Comparison of ENCODE assay signal across 22 cellular contexts in the genomic region with DNA sequence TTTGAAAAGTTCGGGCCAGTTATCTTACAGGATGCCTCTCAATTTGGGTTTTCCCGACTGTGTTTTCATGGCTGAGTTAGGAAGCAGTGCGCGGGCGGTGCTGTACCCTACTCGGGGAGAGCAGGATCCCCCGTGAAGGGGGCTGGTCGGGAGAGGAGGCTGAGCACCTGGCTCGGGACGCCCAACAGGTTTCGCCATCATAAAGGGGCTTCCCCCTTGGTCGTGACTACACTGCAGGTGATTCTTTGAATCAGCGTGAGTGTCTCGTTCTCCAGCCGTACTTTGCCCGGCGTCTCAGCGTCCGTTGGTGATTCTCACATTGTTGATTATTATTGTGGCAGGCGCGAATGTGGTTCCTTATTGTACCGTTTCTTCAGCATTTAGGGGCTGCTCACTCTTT. TPM values are rescaled to one million over a fixed set of nuclear protein-coding genes. Genes with fewer than 3 reads are reported as not detected.
DNase-seq lines count a peak whose midpoint lies in the region; ATAC-seq, FAIRE-seq and TF ChIP-seq lines count a peak whose summit lies in the region.
"Had no signal": no experiment of that assay in that cellular context is flagged by ENCODE, and none has a peak within 500 bp of the region (broad histone marks: within the 10 kb centered on the region; RNA-seq: fewer than 3 reads in every experiment).

No MANE protein-coding gene starts in this region.

- no peak overlapping the region for H3K4me3 Mint-ChIP-seq in activated CD4-positive, alpha-beta memory T cell treated with anti-CD3 and anti-CD28 coated beads, Interleukin-2, amount 10 ng/mL, durations not matched to agents 7 days and 5 days
- H3K4me3 Mint-ChIP-seq: CD8-positive, alpha-beta T cell had no signal

- H3K4me1 Mint-ChIP-seq in activated CD4-positive, alpha-beta memory T cell treated with anti-CD3 and anti-CD28 coated beads, Interleukin-2, amount 10 ng/mL, durations not matched to agents 7 days and 5 days: no peaks in the 10 kb centered on the region

- H3K36me3 ChIP-seq in kidney (ENCODE audit: control insufficient read depth in 1 of 2, insufficient read depth in 2 of 2, low read length in 2 of 2) (peaks cover 4 to 5% of the 10 kb centered on the region in 2 donors), upper lobe of right lung (no peaks in the 10 kb centered on the region)
- H3K36me3 ChIP-seq: BLaER1 had no signal

- TF ChIP-seq CTCF in kidney (IDR thresholded peaks at IDR 0.05; ENCODE audit: borderline replicate concordance, extremely low read depth, insufficient read depth) (no peak), upper lobe of right lung (IDR thresholded peaks at IDR 0.05) (no peak), foreskin fibroblast (IDR thresholded peaks at IDR 0.05; ENCODE audit: low read depth, low read length) (no peak)

- H3K9me3 Mint-ChIP-seq in activated CD4-positive, alpha-beta memory T cell treated with anti-CD3 and anti-CD28 coated beads, Interleukin-2, amount 10 ng/mL, durations not matched to agents 7 days and 5 days: no peaks in the 10 kb centered on the region
- H3K9me3 Mint-ChIP-seq: CD8-positive, alpha-beta T cell had no signal

- H3K27ac ChIP-seq in kidney (ENCODE audit: low read depth in 2 of 2, low read length in 2 of 2) (no peak overlapping the region), upper lobe of right lung (no peak overlapping the region)
- H3K27ac ChIP-seq: BLaER1, GM23248, KMS-11 had no signal

- H3K9ac ChIP-seq in kidney (ENCODE audit: low read length in 2 of 2): no peak overlapping the region
- H3K9ac ChIP-seq: BLaER1, GM23248, KMS-11 had no signal

- peak; percentile 53 for DNase-seq in cardiac septum (ENCODE audit: low spot score)
- DNase-seq in Right ventricle myocardium superior: no peak
- DNase-seq in kidney: peak; percentile 55
- peak; percentile 42 for DNase-seq in posterior vena cava (ENCODE audit: low spot score)
- DNase-seq in upper lobe of right lung: peak; percentile 61
- DNase-seq in activated CD4-positive, alpha-beta memory T cell treated with anti-CD3 and anti-CD28 coated beads, Interleukin-2, amount 10 ng/mL, durations not matched to agents 7 days and 5 days: no peak
- no peak for DNase-seq in OCI-M2 (lab: John Stamatoyannopoulos, UW; ENCODE audit: unreplicated experiment)
- no peak for DNase-seq in foreskin fibroblast
- DNase-seq: CD8-positive, alpha-beta T cell; DMS79; GM23248; NCI-H1048; NCI-H1436 treated with DMSO at 0.1 percent for 48 hours; NCI-H2081 treated with DMSO at 0.1 percent for 48 hours; NCI-H524 treated with DMSO at 0.1 percent for 48 hours; SIG-M5 had no signal

- H3K4me3 ChIP-seq in kidney (ENCODE audit: low read length in 2 of 2): no peak overlapping the region
- no peak overlapping the region for H3K4me3 ChIP-seq in upper lobe of right lung
- no peak overlapping the region for H3K4me3 ChIP-seq in foreskin fibroblast (ENCODE audit: low read depth in 1 of 2, low read length in 2 of 2)
- H3K4me3 ChIP-seq: BLaER1, GM23248 had no signal

- no peaks in the 10 kb centered on the region for H3K27me3 ChIP-seq in upper lobe of right lung
- H3K27me3 ChIP-seq: BLaER1 had no signal

- no peaks in the 10 kb centered on the region for H3K27me3 Mint-ChIP-seq in activated CD4-positive, alpha-beta memory T cell treated with anti-CD3 and anti-CD28 coated beads, Interleukin-2, amount 10 ng/mL, durations not matched to agents 7 days and 5 days

- CTCF ChIA-PET in activated CD4-positive, alpha-beta memory T cell treated with anti-CD3 and anti-CD28 coated beads, Interleukin-2, amount 10 ng/mL, durations not matched to agents 7 days and 5 days (lab: Charles Lee): no interaction called here

- ATAC-seq in Right ventricle myocardium superior (ENCODE audit: poor library complexity) (no peak), upper lobe of right lung (no peak)
- ATAC-seq: CD8-positive, alpha-beta T cell; HepG2 had no signal

- intact Hi-C loops in cardiac septum (cut with DNase I): no loop called here
- intact Hi-C loops in Right ventricle myocardium superior (cut with DNase I): no loop called here
- intact Hi-C loops in kidney (cut with DNase I): no loop called here
- intact Hi-C loops in posterior vena cava (cut with DNase I): no loop called here
- intact Hi-C loops in upper lobe of right lung (cut with DNase I): no loop called here

- no peak for FAIRE-seq in kidney (lab: Jason Lieb, UNC)
- FAIRE-seq: A204.1, D721Med, HepG2, RCC 7860 had no signal

- peaks cover 0 to 2% of the 10 kb centered on the region in 2 donors for H3K4me1 ChIP-seq in kidney (ENCODE audit: control insufficient read depth in 1 of 2, insufficient read depth in 1 of 2, low read depth in 1 of 2, low read length in 2 of 2)
- H3K4me1 ChIP-seq in upper lobe of right lung: no peaks in the 10 kb centered on the region

- no peaks in the 10 kb centered on the region for H3K9me3 ChIP-seq in kidney (ENCODE audit: control insufficient read depth in 1 of 2, low read length in 2 of 2)
- no peaks in the 10 kb centered on the region for H3K9me3 ChIP-seq in upper lobe of right lung
- H3K9me3 ChIP-seq: BLaER1 had no signal

- H3K27ac Mint-ChIP-seq in activated CD4-positive, alpha-beta memory T cell treated with anti-CD3 and anti-CD28 coated beads, Interleukin-2, amount 10 ng/mL, durations not matched to agents 7 days and 5 days: no peak overlapping the region
- H3K27ac Mint-ChIP-seq: CD8-positive, alpha-beta T cell had no signal

- no peaks in the 10 kb centered on the region for H3K36me3 Mint-ChIP-seq in activated CD4-positive, alpha-beta memory T cell treated with anti-CD3 and anti-CD28 coated beads, Interleukin-2, amount 10 ng/mL, durations not matched to agents 7 days and 5 days (ENCODE audit: low read depth)
- H3K36me3 Mint-ChIP-seq: CD8-positive, alpha-beta T cell had no signal

- POLR2A ChIA-PET in activated CD4-positive, alpha-beta memory T cell treated with anti-CD3 and anti-CD28 coated beads, Interleukin-2, amount 10 ng/mL, durations not matched to agents 7 days and 5 days (lab: Charles Lee): no interaction called here

RNA-seq across cellular contexts. Expression of a gene that starts 46.6 kb away (rescaled TPM):
- 0.65 TPM for total RNA-seq in cardiac septum
- 1.8 TPM for total RNA-seq in Right ventricle myocardium superior
- total RNA-seq in kidney: 139 TPM
- polyA plus RNA-seq in kidney (ENCODE audit: insufficient read depth, low read depth, low replicate concordance): 59.3 TPM
- total RNA-seq in posterior vena cava: 1 to 10 TPM; 4.9 to 6.0 TPM
- total RNA-seq in upper lobe of right lung: 59.1 TPM
- not detected for total RNA-seq in activated CD4-positive, alpha-beta memory T cell treated with anti-CD3 and anti-CD28 coated beads, Interleukin-2, amount 10 ng/mL, durations not matched to agents 7 days and 5 days
- total RNA-seq: GM23248 had no signal
- polyA plus RNA-seq: GM23248 had no signal

Comparison
In these comparisons a context has a peak if more than half of its experiments do, and no peak if none do; other contexts are left out.
1. DNase-seq: peak in cardiac septum (single experiment), kidney (single experiment), posterior vena cava (single experiment) and upper lobe of right lung (single experiment); none in Right ventricle myocardium superior (single experiment), activated CD4-positive, alpha-beta memory T cell treated with anti-CD3 and anti-CD28 coated beads, Interleukin-2, amount 10 ng/mL, durations not matched to agents 7 days and 5 days (single experiment), OCI-M2 (single experiment) and foreskin fibroblast (0 of 2).